9 cellular contexts compared by ENCODE assay signal in the genomic region with DNA sequence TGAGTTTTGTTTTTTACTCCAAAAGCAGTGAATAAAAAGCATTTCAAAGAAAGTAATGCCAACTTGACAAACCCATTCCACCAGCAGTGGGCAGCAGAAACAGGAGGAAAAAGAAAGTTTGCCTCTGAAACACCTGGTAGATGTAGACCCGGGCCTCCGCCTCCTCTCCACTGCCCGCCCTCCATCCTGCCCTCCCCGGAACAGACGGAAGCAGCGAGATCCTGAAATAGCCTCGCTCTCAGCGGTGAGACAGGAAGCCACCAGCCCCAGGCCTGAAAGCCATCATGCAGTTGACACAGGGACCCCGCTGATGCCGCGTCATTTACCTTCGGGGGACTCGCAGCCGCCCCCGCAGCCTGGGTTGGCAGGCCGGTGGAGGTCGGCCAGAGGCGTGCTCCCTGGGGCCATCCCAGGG.
DNase-seq lines count a peak whose midpoint lies in the region; ATAC-seq, FAIRE-seq and TF ChIP-seq lines count a peak whose summit lies in the region.
"Had no signal": no experiment of that assay in that cellular context is flagged by ENCODE, and none has a peak within 500 bp of the region (broad histone marks: within the 10 kb centered on the region; RNA-seq: fewer than 3 reads in every experiment).

No MANE protein-coding gene starts in this region.

- H3K79me2 ChIP-seq in neural cell (replicated peaks; ENCODE audit: insufficient read depth, low read length), result no peaks in the 10 kb centered on the region

- DNase-seq in breast epithelium (ENCODE audit: low spot score in 2 of 2) (peak in 1 of 2 donors; percentile 47), MCF 10A (ENCODE audit: unreplicated experiment) (no peak), body of pancreas (peak; percentile 13 to 41 (median 34)), urothelium cell line (ENCODE audit: low spot score) (peak; percentile 20), DMS53 treated with DMSO at 0.1 percent for 48 hours (lab: John Stamatoyannopoulos, UW; ENCODE audit: unreplicated experiment) (no peak)

- ATAC-seq in HG03064 (IDR thresholded peaks at IDR 0.05; ENCODE audit: low read depth, unreplicated experiment), result peak; percentile 98
- ATAC-seq in body of pancreas, result peak; percentile 30

- 22 to 29% methylated on average over 15 to 18 of the region's 18 CpGs for WGBS in body of pancreas, 2 donors

- H3K9me2 ChIP-seq in neural cell (ENCODE audit: insufficient read depth, low read length), result no peaks in the 10 kb centered on the region

- no peak for FAIRE-seq in urothelium cell line (lab: Jason Lieb, UNC)

- TF ChIP-seq RAD21 in neural cell (conservative IDR thresholded peaks at IDR 0.05), result peak; percentile 21

- no peaks in the 10 kb centered on the region for H3K4me1 Mint-ChIP-seq in MCF 10A (ENCODE audit: insufficient read depth, unreplicated experiment)
- peaks cover 12% of the 10 kb centered on the region for H3K4me1 Mint-ChIP-seq in T-helper 1 cell treated with Interleukin-12 subunit alpha and Interleukin-12 subunit beta and Interleukin-4 antibody, amounts not matched to agents 30 μg/mL and 1 μg/mL, for 36 hours (ENCODE audit: low read depth)

- CTCF ChIA-PET in MCF 10A (lab: Yijun Ruan, JAX), result interaction anchor here (0.7 kb wide), 1 partner anchor 34 kb away, joined by 3 read pairs; no protein-coding TSS in a partner anchor

- H3K36me3 ChIP-seq in breast epithelium, result no peaks in the 10 kb centered on the region
- H3K36me3 ChIP-seq in body of pancreas (replicated peaks in 1 of 2; ENCODE audit: insufficient read depth in 1 of 2, low read depth in 2 of 2), result no peaks in the 10 kb centered on the region
- H3K36me3 ChIP-seq in neural cell (ENCODE audit: insufficient read depth, low read length), result no peaks in the 10 kb centered on the region

- H3K27me3 Mint-ChIP-seq in MCF 10A (ENCODE audit: insufficient read depth, unreplicated experiment), result peaks cover 80% of the 10 kb centered on the region
- H3K27me3 Mint-ChIP-seq in T-helper 1 cell treated with Interleukin-12 subunit alpha and Interleukin-12 subunit beta and Interleukin-4 antibody, amounts not matched to agents 30 μg/mL and 1 μg/mL, for 36 hours (ENCODE audit: low read depth), result peaks cover 4% of the 10 kb centered on the region

- H3K9me3 Mint-ChIP-seq in MCF 10A (ENCODE audit: unreplicated experiment), result no peaks in the 10 kb centered on the region
- H3K9me3 Mint-ChIP-seq in T-helper 1 cell treated with Interleukin-12 subunit alpha and Interleukin-12 subunit beta and Interleukin-4 antibody, amounts not matched to agents 30 μg/mL and 1 μg/mL, for 36 hours, result no peaks in the 10 kb centered on the region

- no peaks in the 10 kb centered on the region for H3K36me3 Mint-ChIP-seq in MCF 10A (ENCODE audit: insufficient read depth, unreplicated experiment)
- H3K36me3 Mint-ChIP-seq in T-helper 1 cell treated with Interleukin-12 subunit alpha and Interleukin-12 subunit beta and Interleukin-4 antibody, amounts not matched to agents 30 μg/mL and 1 μg/mL, for 36 hours (ENCODE audit: low read depth), result peaks cover 2% of the 10 kb centered on the region

- BruUV-seq in MCF 10A (replicated peaks; lab: Mats Ljungman, UMichigan), result no TSS peak

- no peak overlapping the region for H2AFZ ChIP-seq in neural cell (ENCODE audit: low read depth, low read length)

- intact Hi-C loops in breast epithelium (cut with DNase I; ENCODE audit: low total_unique reads) (no loop called here), MCF 10A (cut with micrococcal nuclease) (no loop called here), body of pancreas (cut with DNase I) (no loop called here)

- no peak overlapping the region for H3K9ac ChIP-seq in neural cell (ENCODE audit: low read length)

- peak overlapping the region in 1 of 2 donors; percentile 4 for H3K27ac ChIP-seq in breast epithelium
- no peak overlapping the region for H3K27ac ChIP-seq in body of pancreas
- H3K27ac ChIP-seq in neural cell (ENCODE audit: low read length), result no peak overlapping the region

- TF ChIP-seq CTCF in breast epithelium (IDR thresholded peaks at IDR 0.05) (no peak), MCF 10A (IDR thresholded peaks at IDR 0.05; ENCODE audit: unreplicated experiment) (no peak), body of pancreas (IDR thresholded peaks at IDR 0.05) (peak in 3 of 7 experiments; percentile 25 to 32 (median 26)), neural cell (IDR thresholded peaks at IDR 0.05; ENCODE audit: poor library complexity, severe bottlenecking) (peak; percentile 25)

- H3K27me3 ChIP-seq in breast epithelium (no peaks in the 10 kb centered on the region), body of pancreas (no peaks in the 10 kb centered on the region), neural cell (ENCODE audit: insufficient read depth, low read depth, low read length) (no peaks in the 10 kb centered on the region)

- H3K4me3 ChIP-seq in breast epithelium (peak overlapping the region in 2 of 3 donors; percentile 10 to 15), body of pancreas (no peak overlapping the region), neural cell (ENCODE audit: low read length) (no peak overlapping the region)

- H3K4me1 ChIP-seq in breast epithelium (no peaks in the 10 kb centered on the region), body of pancreas (no peaks in the 10 kb centered on the region)
- H3K4me1 ChIP-seq: Caco-2 had no signal

- no peaks in the 10 kb centered on the region for H3F3A ChIP-seq in neural cell (ENCODE audit: insufficient read depth, low read length, poor library complexity, severe bottlenecking)

- POLR2A ChIA-PET in MCF 10A (lab: Yijun Ruan, JAX), result no interaction called here

- H3K4me3 Mint-ChIP-seq in MCF 10A (ENCODE audit: unreplicated experiment), result no peak overlapping the region
- H3K4me3 Mint-ChIP-seq in T-helper 1 cell treated with Interleukin-12 subunit alpha and Interleukin-12 subunit beta and Interleukin-4 antibody, amounts not matched to agents 30 μg/mL and 1 μg/mL, for 36 hours, result peak overlapping the region; percentile 7

- TF ChIP-seq EP300 in neural cell (conservative IDR thresholded peaks at IDR 0.05; ENCODE audit: poor library complexity, severe bottlenecking), result no peak

- H3K9me3 ChIP-seq in breast epithelium (no peaks in the 10 kb centered on the region), body of pancreas (no peaks in the 10 kb centered on the region), neural cell (ENCODE audit: low read length) (no peaks in the 10 kb centered on the region)
- H3K9me3 ChIP-seq: Caco-2 had no signal

- no peak overlapping the region for H3K4me2 ChIP-seq in neural cell (ENCODE audit: low read length)

- H3K27ac Mint-ChIP-seq in MCF 10A (ENCODE audit: low read depth, unreplicated experiment), result no peak overlapping the region
- peak overlapping the region; percentile 38 for H3K27ac Mint-ChIP-seq in T-helper 1 cell treated with Interleukin-12 subunit alpha and Interleukin-12 subunit beta and Interleukin-4 antibody, amounts not matched to agents 30 μg/mL and 1 μg/mL, for 36 hours

- TF ChIP-seq POLR2A in breast epithelium (IDR thresholded peaks at IDR 0.05), result no peak
- no peak for TF ChIP-seq POLR2A in body of pancreas (IDR thresholded peaks at IDR 0.05)

- no peaks in the 10 kb centered on the region for H4K20me1 ChIP-seq in neural cell (ENCODE audit: insufficient read depth)

TF ChIP-seq in neural cell, 6 proteins besides CTCF, POLR2A, EP300 and RAD21:
- TF ChIP-seq, protein P1, sequence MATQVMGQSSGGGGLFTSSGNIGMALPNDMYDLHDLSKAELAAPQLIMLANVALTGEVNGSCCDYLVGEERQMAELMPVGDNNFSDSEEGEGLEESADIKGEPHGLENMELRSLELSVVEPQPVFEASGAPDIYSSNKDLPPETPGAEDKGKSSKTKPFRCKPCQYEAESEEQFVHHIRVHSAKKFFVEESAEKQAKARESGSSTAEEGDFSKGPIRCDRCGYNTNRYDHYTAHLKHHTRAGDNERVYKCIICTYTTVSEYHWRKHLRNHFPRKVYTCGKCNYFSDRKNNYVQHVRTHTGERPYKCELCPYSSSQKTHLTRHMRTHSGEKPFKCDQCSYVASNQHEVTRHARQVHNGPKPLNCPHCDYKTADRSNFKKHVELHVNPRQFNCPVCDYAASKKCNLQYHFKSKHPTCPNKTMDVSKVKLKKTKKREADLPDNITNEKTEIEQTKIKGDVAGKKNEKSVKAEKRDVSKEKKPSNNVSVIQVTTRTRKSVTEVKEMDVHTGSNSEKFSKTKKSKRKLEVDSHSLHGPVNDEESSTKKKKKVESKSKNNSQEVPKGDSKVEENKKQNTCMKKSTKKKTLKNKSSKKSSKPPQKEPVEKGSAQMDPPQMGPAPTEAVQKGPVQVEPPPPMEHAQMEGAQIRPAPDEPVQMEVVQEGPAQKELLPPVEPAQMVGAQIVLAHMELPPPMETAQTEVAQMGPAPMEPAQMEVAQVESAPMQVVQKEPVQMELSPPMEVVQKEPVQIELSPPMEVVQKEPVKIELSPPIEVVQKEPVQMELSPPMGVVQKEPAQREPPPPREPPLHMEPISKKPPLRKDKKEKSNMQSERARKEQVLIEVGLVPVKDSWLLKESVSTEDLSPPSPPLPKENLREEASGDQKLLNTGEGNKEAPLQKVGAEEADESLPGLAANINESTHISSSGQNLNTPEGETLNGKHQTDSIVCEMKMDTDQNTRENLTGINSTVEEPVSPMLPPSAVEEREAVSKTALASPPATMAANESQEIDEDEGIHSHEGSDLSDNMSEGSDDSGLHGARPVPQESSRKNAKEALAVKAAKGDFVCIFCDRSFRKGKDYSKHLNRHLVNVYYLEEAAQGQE (IDR thresholded peaks at IDR 0.05; ENCODE audit: borderline replicate concordance), result no peak
- TF ChIP-seq SMC3 (conservative IDR thresholded peaks at IDR 0.05; ENCODE audit: poor library complexity) (no peak), POLR2AphosphoS5 (IDR thresholded peaks at IDR 0.05) (no peak), TAF1 (IDR thresholded peaks at IDR 0.05; ENCODE audit: low read depth) (no peak), MXI1 (conservative IDR thresholded peaks at IDR 0.05; ENCODE audit: poor library complexity, severe bottlenecking) (no peak), EZH2 (IDR thresholded peaks at IDR 0.05; ENCODE audit: borderline replicate concordance, insufficient read depth, low read length, poor library complexity, severe bottlenecking) (no peak)
TF ChIP-seq in neural cell: peak in this region for 0.

Comparison
In these comparisons a context has a peak if more than half of its experiments do, and no peak if none do; other contexts are left out.
1. DNase-seq: peak in body of pancreas (4 of 4) and urothelium cell line (single experiment); none in MCF 10A (single experiment) and DMS53 treated with DMSO at 0.1 percent for 48 hours (single experiment).
2. H3K4me3 ChIP-seq: peak in breast epithelium (2 of 3); none in body of pancreas (0 of 2) and neural cell (single experiment).